Comparison of ENCODE assay signal across 11 cellular contexts in the genomic region with DNA sequence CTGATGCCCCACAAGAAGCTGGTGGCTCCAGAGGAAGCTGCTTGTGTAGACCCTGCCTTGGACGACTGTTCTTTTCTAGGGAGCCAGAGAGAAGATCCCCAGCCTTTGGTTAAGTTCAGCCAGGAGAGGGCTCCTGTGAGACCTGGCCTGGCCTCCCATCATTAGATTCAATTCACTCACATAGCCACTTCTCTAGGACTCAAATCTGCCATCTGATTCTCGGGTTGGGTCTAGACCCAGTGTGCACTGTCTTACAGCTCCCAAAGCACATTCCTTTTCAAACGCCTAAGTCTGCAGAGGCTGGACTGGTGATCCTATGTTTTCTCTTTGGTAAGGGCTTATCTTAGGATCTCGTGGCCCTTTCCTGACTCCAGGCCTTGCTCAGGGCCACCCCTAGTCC.
A peak's percentile ranks its signal among the peaks of the same experiment; 100 is the strongest.
DNase-seq lines count a peak whose midpoint lies in the region; ATAC-seq, FAIRE-seq and TF ChIP-seq lines count a peak whose summit lies in the region.
"Had no signal": no experiment of that assay in that cellular context is flagged by ENCODE, and none has a peak within 500 bp of the region (broad histone marks: within the 10 kb centered on the region; RNA-seq: fewer than 3 reads in every experiment).

No MANE protein-coding gene starts in this region.

- DNase-seq in GM03348 (ENCODE audit: low spot score) (peak; percentile 10), LHCN-M2 (ENCODE audit: low read depth) (peak; percentile 53), K562 (ENCODE audit: extremely low read depth in 1 of 4, low spot score in 3 of 4) (peak in 2 of 4 experiments; percentile 12 to 19), osteoblast (ENCODE audit: insufficient read length, low spot score, missing footprints) (no peak), NCI-H1092 (lab: John Stamatoyannopoulos, UW) (no peak), epidermal melanocyte (ENCODE audit: insufficient read length, low spot score) (no peak)
- DNase-seq: natural killer cell, NCI-H2081 had no signal

- no peaks in the 10 kb centered on the region for H3K4me1 ChIP-seq in K562 (replicated peaks in 1 of 2; ENCODE audit: control insufficient read depth in 2 of 2, insufficient read depth in 2 of 2, low read length in 2 of 2)
- H3K4me1 ChIP-seq in osteoblast (ENCODE audit: insufficient read depth, low read length): peaks cover 17% of the 10 kb centered on the region
- H3K4me1 ChIP-seq: SJSA1 had no signal

- H3K9me1 ChIP-seq in K562 (ENCODE audit: control insufficient read depth, insufficient read depth, low read length): no peaks in the 10 kb centered on the region

- POLR2A ChIA-PET in K562 (lab: Yijun Ruan, JAX): no interaction called here

- H4K20me1 ChIP-seq in K562 (replicated peaks; ENCODE audit: control insufficient read depth, insufficient read depth, low read length): no peaks in the 10 kb centered on the region
- H4K20me1 ChIP-seq in osteoblast (ENCODE audit: insufficient read depth, low read length): no peaks in the 10 kb centered on the region

- H3K4me3 ChIP-seq in K562: no peak overlapping the region
- no peak overlapping the region for H3K4me3 ChIP-seq in osteoblast (ENCODE audit: insufficient read depth, low read length)
- H3K4me3 ChIP-seq: SJSA1 had no signal

- ATAC-seq in K562 (peak; percentile 74; the same call in 2 of the 3 replicates), GM21381 (IDR thresholded peaks at IDR 0.05; ENCODE audit: unreplicated experiment) (no peak)
- ATAC-seq: natural killer cell had no signal

- no peak for FAIRE-seq in K562 (lab: Jason Lieb, UNC)
- FAIRE-seq: bronchial epithelial cell had no signal

- WGBS in K562 (ENCODE audit: insufficient coverage, low coverage, missing lambda C conversion rate): 11% methylated on average over 4 of the region's 4 CpGs

- H3K4me2 ChIP-seq in K562 (ENCODE audit: insufficient read depth, low read length) (no peak overlapping the region), osteoblast (ENCODE audit: insufficient read depth, low read length) (peak overlapping the region; percentile 10)

- peak overlapping the region; percentile 59; the same call in 1 of the 2 replicates for H2AFZ ChIP-seq in K562 (ENCODE audit: low read depth, low read length)
- H2AFZ ChIP-seq in osteoblast (ENCODE audit: low read length): no peak overlapping the region

- BruUV-seq in K562 (replicated peaks; lab: Mats Ljungman, UMichigan): no TSS peak

- CTCF ChIA-PET in K562 (lab: Yijun Ruan, JAX; ENCODE audit: low intra/inter-chr PET ratio): no interaction called here

- TF ChIP-seq CTCF in K562 (IDR thresholded peaks at IDR 0.05 in 2 of 3, conservative IDR thresholded peaks at IDR 0.05 in 1 of 3; ENCODE audit: insufficient read depth in 2 of 3, low read depth in 1 of 3, low read length in 3 of 3) (peak; percentile 24 to 45 (median 31); a peak in 4 of 6 replicates), osteoblast (IDR thresholded peaks at IDR 0.05; ENCODE audit: extremely low read depth, low read depth, low read length) (peak; percentile 21)

- intact Hi-C loops in K562 (cut with micrococcal nuclease): loop anchor here (10.0 kb wide), 1 partner anchor 121 kb away; no protein-coding TSS in a partner anchor

- H3K9me3 ChIP-seq in K562 (replicated peaks; ENCODE audit: control insufficient read depth, insufficient read depth, low read depth, low read length): no peaks in the 10 kb centered on the region
- H3K9me3 ChIP-seq in osteoblast (ENCODE audit: low read depth, low read length): no peaks in the 10 kb centered on the region
- H3K9me3 ChIP-seq: SJSA1 had no signal

- no peak for TF ChIP-seq EP300 in K562 (IDR thresholded peaks at IDR 0.05; ENCODE audit: low read length)

- H3K27ac ChIP-seq in K562 (ENCODE audit: extremely low read depth, low read depth, low read length): no peak overlapping the region
- H3K27ac ChIP-seq in osteoblast (ENCODE audit: low read depth, low read length): no peak overlapping the region

- in situ Hi-C loops in K562 (cut with MboI): no loop called here

- no peak for TF ChIP-seq POLR2A in K562 (conservative IDR thresholded peaks at IDR 0.05)

- no peak overlapping the region for H3K9ac ChIP-seq in K562 (ENCODE audit: insufficient read depth in 1 of 2, low read depth in 2 of 2, low read length in 2 of 2)

- H3K36me3 ChIP-seq in K562 (ENCODE audit: control insufficient read depth, insufficient read depth, low read length) (no peaks in the 10 kb centered on the region), osteoblast (ENCODE audit: insufficient read depth, low read length) (no peaks in the 10 kb centered on the region)
- H3K36me3 ChIP-seq: SJSA1 had no signal

- no peaks in the 10 kb centered on the region for H3K79me2 ChIP-seq in K562 (ENCODE audit: control insufficient read depth, insufficient read depth, low read length)
- no peaks in the 10 kb centered on the region for H3K79me2 ChIP-seq in osteoblast (ENCODE audit: insufficient read depth, low read length)

- no peaks in the 10 kb centered on the region for H3K27me3 ChIP-seq in K562 (ENCODE audit: control insufficient read depth in 2 of 2, insufficient read depth in 2 of 2, low read length in 2 of 2)
- H3K27me3 ChIP-seq in osteoblast (ENCODE audit: insufficient read depth, low read length): no peaks in the 10 kb centered on the region
- H3K27me3 ChIP-seq: SJSA1 had no signal

- TF ChIP-seq RAD21 in K562 (CRISPR knock-in tag; conservative IDR thresholded peaks at IDR 0.05 in 1 of 2, IDR thresholded peaks at IDR 0.05 in 1 of 2): peak; percentile 25 to 30; a peak in 2 of 4 replicates

TF ChIP-seq in K562, 482 proteins besides CTCF, POLR2A, EP300 and RAD21:
- TF ChIP-seq TEAD4 (IDR thresholded peaks at IDR 0.05; ENCODE audit: low read length) (no peak), TEAD4 (CRISPR knock-in tag; IDR thresholded peaks at IDR 0.05; ENCODE audit: borderline replicate concordance) (no peak), ZNF347 (CRISPR knock-in tag; IDR thresholded peaks at IDR 0.05; ENCODE audit: low read depth) (no peak)

Comparison
In these comparisons a context has a peak if more than half of its experiments do, and no peak if none do; other contexts are left out.
1. DNase-seq: peak in GM03348 (single experiment) and LHCN-M2 (single experiment); none in osteoblast (single experiment), NCI-H1092 (single experiment) and epidermal melanocyte (single experiment).